In the genomic region with DNA sequence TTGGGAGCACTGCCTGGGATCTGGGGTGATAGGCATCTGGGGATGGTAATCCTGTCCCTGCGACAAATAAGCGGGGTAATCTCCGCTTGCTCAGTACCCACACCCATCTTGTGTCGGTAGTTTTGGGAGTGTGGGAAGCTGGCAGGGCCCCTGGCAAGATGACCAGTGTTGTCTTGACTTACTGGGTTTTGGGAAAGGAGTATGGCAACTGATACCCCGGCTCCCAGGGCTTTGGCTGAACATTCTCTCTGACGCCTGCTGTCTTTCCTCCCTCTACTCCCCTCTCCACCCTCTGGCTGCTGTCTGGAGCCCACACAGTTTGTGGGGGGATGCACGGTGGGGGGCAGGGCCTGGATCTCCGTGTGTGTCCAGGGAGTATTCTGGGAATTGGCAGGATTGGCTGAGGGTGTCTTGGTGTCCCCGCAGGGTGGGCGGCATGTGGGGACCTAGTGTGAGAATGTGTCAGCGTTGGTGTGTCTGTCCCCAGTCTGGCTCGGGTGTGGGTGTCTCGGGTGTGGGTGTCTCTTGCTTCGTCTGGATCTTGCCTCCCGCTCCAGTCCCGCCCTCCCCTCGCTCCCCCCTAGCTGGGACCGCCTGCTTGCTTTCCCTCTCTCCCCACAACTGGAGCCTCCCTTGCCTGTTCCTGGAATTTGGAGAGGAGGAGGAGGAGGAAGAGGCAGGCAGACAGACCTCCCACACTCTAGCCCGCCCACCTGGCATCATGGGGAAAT, we compare ENCODE assay signal across 8 cellular contexts. TPM values are rescaled to one million over a fixed set of nuclear protein-coding genes. Genes with fewer than 3 reads are reported as not detected.
DNase-seq lines count a peak whose midpoint lies in the region; ATAC-seq and TF ChIP-seq lines count a peak whose summit lies in the region.

No MANE protein-coding gene starts in this region.

- H2AFZ ChIP-seq in IMR-90 (replicated peaks; ENCODE audit: low read length, poor library complexity), result peak overlapping the region; percentile 10

- peak overlapping the region; percentile 10; the same call in 1 of the 2 replicates for H3K27ac ChIP-seq in IMR-90 (ENCODE audit: insufficient read depth, low read length)

- POLR2A ChIA-PET in IMR-90 (lab: Charles Lee; ENCODE audit: unreplicated experiment), result no interaction called here
- POLR2A ChIA-PET in activated CD8-positive, alpha-beta T cell treated with anti-CD3 and anti-CD28 coated beads for 36 hours (lab: Charles Lee), result interaction anchor here (1.1 to 11.5 kb wide), 3 partner anchors 15 to 30 kb away, joined by 3 to 101 read pairs (median 3); a partner anchor contains a TSS

- no peak overlapping the region for H3K4me3 ChIP-seq in IMR-90 (ENCODE audit: insufficient read depth, low read depth, low read length)

- peaks cover 60% of the 10 kb centered on the region for H3K4me1 ChIP-seq in IMR-90 (ENCODE audit: control insufficient read depth, insufficient read depth, low read length)

- peaks cover 8% of the 10 kb centered on the region for H3K36me3 Mint-ChIP-seq in activated CD8-positive, alpha-beta T cell treated with anti-CD3 and anti-CD28 coated beads for 36 hours (ENCODE audit: low read depth)

- H3K14ac ChIP-seq in IMR-90 (replicated peaks; ENCODE audit: low read depth, low read length), result peak overlapping the region; percentile 13

- peaks cover 41% of the 10 kb centered on the region for H3K9me1 ChIP-seq in IMR-90 (ENCODE audit: insufficient read depth, low read length)

- peak overlapping the region; percentile 21 for H2AK9ac ChIP-seq in IMR-90 (replicated peaks; ENCODE audit: low read depth, low read length, poor library complexity)

- dilution Hi-C loops in IMR-90 (cut with HindIII; ENCODE audit: low sequenced_read_pairs, unreplicated experiment), result no loop called here

- in situ Hi-C loops in IMR-90 (cut with MboI; ENCODE audit: low sequenced_read_pairs), result no loop called here

- peak overlapping the region; percentile 22; the same call in 1 of the 2 replicates for H2BK20ac ChIP-seq in IMR-90 (ENCODE audit: low read depth, low read length)

- no peaks in the 10 kb centered on the region for H3K27me3 Mint-ChIP-seq in activated CD8-positive, alpha-beta T cell treated with anti-CD3 and anti-CD28 coated beads for 36 hours

- H3K27me3 ChIP-seq in IMR-90 (ENCODE audit: control insufficient read depth, insufficient read depth, low read length), result no peaks in the 10 kb centered on the region

- no peak for TF ChIP-seq CTCF in IMR-90 (conservative IDR thresholded peaks at IDR 0.05; ENCODE audit: low read depth, low read length)
- no peak for TF ChIP-seq CTCF in activated CD8-positive, alpha-beta T cell treated with anti-CD3 and anti-CD28 coated beads for 36 hours (IDR thresholded peaks at IDR 0.05)
- TF ChIP-seq CTCF in GM20000 (IDR thresholded peaks at IDR 0.05; ENCODE audit: extremely low read depth, missing control alignments), result no peak

- H3K9ac ChIP-seq in IMR-90 (ENCODE audit: low read depth, low read length), result no peak overlapping the region

- no peaks in the 10 kb centered on the region for H3K36me3 ChIP-seq in IMR-90 (ENCODE audit: control insufficient read depth, insufficient read depth, low read length)

- no peaks in the 10 kb centered on the region for H3K9me3 ChIP-seq in IMR-90 (ENCODE audit: control insufficient read depth, insufficient read depth, low read length)

- peaks cover 17 to 89% of the 10 kb centered on the region in 2 experiments for H3K79me1 ChIP-seq in IMR-90 (ENCODE audit: low read depth in 1 of 2, low read length in 2 of 2)

- no peak overlapping the region for H2BK120ac ChIP-seq in IMR-90 (ENCODE audit: low read depth, low read length)

- H2BK5ac ChIP-seq in IMR-90 (ENCODE audit: low read depth, low read length, poor library complexity, severe bottlenecking), result peak overlapping the region; percentile 4

- peak overlapping the region in 1 of 2 experiments; percentile 53; a peak in 1 of 4 replicates for H4K8ac ChIP-seq in IMR-90 (ENCODE audit: low read depth in 2 of 2, low read length in 2 of 2)

- H3K4me1 Mint-ChIP-seq in activated CD8-positive, alpha-beta T cell treated with anti-CD3 and anti-CD28 coated beads for 36 hours (ENCODE audit: low read depth), result peaks cover 76% of the 10 kb centered on the region

- no peak for DNase-seq in IMR-90
- peak; percentile 53 for DNase-seq in activated CD8-positive, alpha-beta T cell treated with anti-CD3 and anti-CD28 coated beads for 36 hours
- DNase-seq in Right ventricle myocardium superior, result peak; percentile 85
- DNase-seq in stimulated activated CD8-positive, alpha-beta memory T cell treated with anti-CD3 and anti-CD28 coated beads, Interleukin-12 subunit alpha, Interleukin-12 subunit beta, amount 100 ng/mL, for 1 hour (ENCODE audit: low read depth), result peak; percentile 55
- DNase-seq in NCI-H1436 (lab: John Stamatoyannopoulos, UW), result no peak
- DNase-seq in islet precursor cell, result no peak
- DNase-seq in GM20000 (ENCODE audit: low spot score), result no peak

- intact Hi-C loops in IMR-90 (cut with micrococcal nuclease), result no loop called here
- intact Hi-C loops in activated CD8-positive, alpha-beta T cell treated with anti-CD3 and anti-CD28 coated beads for 36 hours (cut with micrococcal nuclease), result no loop called here
- intact Hi-C loops in Right ventricle myocardium superior (cut with DNase I), result no loop called here

- no peaks in the 10 kb centered on the region for H3K9me3 Mint-ChIP-seq in activated CD8-positive, alpha-beta T cell treated with anti-CD3 and anti-CD28 coated beads for 36 hours

- H3K56ac ChIP-seq in IMR-90 (ENCODE audit: extremely low read depth, insufficient read depth, low read length), result no peak overlapping the region

- H2AK5ac ChIP-seq in IMR-90 (ENCODE audit: low read depth, low read length), result peak overlapping the region; percentile 72

- peak overlapping the region; percentile 98 for H3K4me3 Mint-ChIP-seq in activated CD8-positive, alpha-beta T cell treated with anti-CD3 and anti-CD28 coated beads for 36 hours

- H3K18ac ChIP-seq in IMR-90 (ENCODE audit: low read depth, low read length), result no peak overlapping the region

- TF ChIP-seq POLR2A in IMR-90 (IDR thresholded peaks at IDR 0.05; ENCODE audit: low read depth, low read length), result no peak

- CTCF ChIA-PET in IMR-90 (lab: Yijun Ruan, JAX), result interaction anchor here (1.1 to 2.1 kb wide), 2 partner anchors 16 to 18 kb away, joined by 3 to 6 read pairs; no protein-coding TSS in a partner anchor
- CTCF ChIA-PET in activated CD8-positive, alpha-beta T cell treated with anti-CD3 and anti-CD28 coated beads for 36 hours (lab: Charles Lee), result interaction anchor here (1.0 to 42.0 kb wide), 3 partner anchors 17 to 30 kb away, joined by 3 to 780 read pairs (median 3); no protein-coding TSS in a partner anchor

- TF ChIP-seq RAD21 in IMR-90 (IDR thresholded peaks at IDR 0.05; ENCODE audit: low read length), result no peak

- peak overlapping the region; percentile 21; the same call in 1 of the 3 replicates for H2BK15ac ChIP-seq in IMR-90 (ENCODE audit: low read depth, low read length)

- WGBS in IMR-90 (ENCODE audit: extremely low coverage in 2 of 2, insufficient read length in 1 of 2), 2 experiments, result no CpG with 5 or more reads among the region's 19 CpGs

- H3K4me2 ChIP-seq in IMR-90 (ENCODE audit: low read depth, low read length), result peak overlapping the region; percentile 59; the same call in 1 of the 2 replicates

- H3K27ac Mint-ChIP-seq in activated CD8-positive, alpha-beta T cell treated with anti-CD3 and anti-CD28 coated beads for 36 hours, result peak overlapping the region; percentile 99

- no peak overlapping the region for H4K91ac ChIP-seq in IMR-90 (ENCODE audit: insufficient read depth, low read depth, low read length)

- peak overlapping the region; percentile 63 for H3K4ac ChIP-seq in IMR-90 (ENCODE audit: low read depth, low read length)

- ATAC-seq in IMR-90 (ENCODE audit: low read depth) (no peak), Right ventricle myocardium superior (ENCODE audit: poor library complexity) (peak; percentile 5), HG02938 (IDR thresholded peaks at IDR 0.05; ENCODE audit: unreplicated experiment) (no peak)
- no peak for ATAC-seq in activated CD8-positive, alpha-beta T cell treated with anti-CD3 and anti-CD28 coated beads for 36 hours

- BruUV-seq in IMR-90 (replicated peaks; lab: Mats Ljungman, UMichigan), result no TSS peak

- peak overlapping the region; percentile 5; the same call in 1 of the 2 replicates for H4K5ac ChIP-seq in IMR-90 (ENCODE audit: low read depth, low read length)

- peak overlapping the region; percentile 66; the same call in 1 of the 2 replicates for H3K23ac ChIP-seq in IMR-90 (ENCODE audit: low read depth, low read length)

- H4K20me1 ChIP-seq in IMR-90 (ENCODE audit: insufficient read depth, low read length), result peaks cover 57% of the 10 kb centered on the region

TF ChIP-seq in IMR-90, 13 proteins besides CTCF, POLR2A, EP300 and RAD21:
- TF ChIP-seq MAZ (IDR thresholded peaks at IDR 0.05; ENCODE audit: borderline replicate concordance, low read depth, low read length) (peak; percentile 8; the same call in 1 of the 2 replicates), NFE2L2 (IDR thresholded peaks at IDR 0.05; ENCODE audit: low read depth, low read length) (no peak)

RNA-seq across cellular contexts. Expression of a gene that starts 12.0 kb away (rescaled TPM):
- 7.2 and 9.0 TPM in 2 replicates for total RNA-seq in IMR-90 (2012; rRNA removed)
- 12.7 and 13.6 TPM in 2 replicates for polyA plus RNA-seq in IMR-90 (2012; rRNA removed)
- polyA plus RNA-seq in IMR-90 (2012; cell fraction: cytosol; rRNA removed), result 11.3 and 18.9 TPM in 2 replicates
- 11.5 and 14.7 TPM in 2 replicates for polyA plus RNA-seq in IMR-90 (2012; cell fraction: nucleus; rRNA removed; ENCODE audit: low replicate concordance)
- 10 to 100 TPM; 34.7 to 36.2 TPM for total RNA-seq in activated CD8-positive, alpha-beta T cell treated with anti-CD3 and anti-CD28 coated beads for 36 hours
- 15.8 TPM for total RNA-seq in Right ventricle myocardium superior

RNA-seq across cellular contexts. Expression of a gene that starts 33.3 kb away (rescaled TPM):
- total RNA-seq in IMR-90 (2012; rRNA removed) (25.6 and 27.8 TPM in 2 replicates), Right ventricle myocardium superior (1.1 TPM)
- polyA plus RNA-seq in IMR-90 (2012; rRNA removed), result 13.8 and 15.3 TPM in 2 replicates
- 4.2 and 16.4 TPM in 2 replicates for polyA plus RNA-seq in IMR-90 (2012; cell fraction: cytosol; rRNA removed)
- polyA plus RNA-seq in IMR-90 (2012; cell fraction: nucleus; rRNA removed; ENCODE audit: low replicate concordance), result 3.9 and 9.1 TPM in 2 replicates
- 100 to 1,000 TPM; 110 to 118 TPM for total RNA-seq in activated CD8-positive, alpha-beta T cell treated with anti-CD3 and anti-CD28 coated beads for 36 hours

RNA-seq across cellular contexts. Expression of a gene that starts 43.6 kb away (rescaled TPM):
- not detected in 2 replicates for total RNA-seq in IMR-90 (2012; rRNA removed)
- 0.10 and 0.39 TPM in 2 replicates for polyA plus RNA-seq in IMR-90 (2012; rRNA removed)
- 0.11 and 1.0 TPM in 2 replicates for polyA plus RNA-seq in IMR-90 (2012; cell fraction: cytosol; rRNA removed)
- 0.80 and 0.91 TPM in 2 replicates for polyA plus RNA-seq in IMR-90 (2012; cell fraction: nucleus; rRNA removed; ENCODE audit: low replicate concordance)
- not detected for total RNA-seq in activated CD8-positive, alpha-beta T cell treated with anti-CD3 and anti-CD28 coated beads for 36 hours
- total RNA-seq in Right ventricle myocardium superior, result 1.3 TPM

Comparison
In these comparisons a context has a peak if more than half of its experiments do, and no peak if none do; other contexts are left out.
1. DNase-seq: peak in activated CD8-positive, alpha-beta T cell treated with anti-CD3 and anti-CD28 coated beads for 36 hours (single experiment), Right ventricle myocardium superior (single experiment) and stimulated activated CD8-positive, alpha-beta memory T cell treated with anti-CD3 and anti-CD28 coated beads, Interleukin-12 subunit alpha, Interleukin-12 subunit beta, amount 100 ng/mL, for 1 hour (single experiment); none in IMR-90 (single experiment), NCI-H1436 (single experiment), islet precursor cell (single experiment) and GM20000 (single experiment).
2. RNA of a gene that starts 33.3 kb away (total RNA-seq): 110 to 118 TPM in activated CD8-positive, alpha-beta T cell treated with anti-CD3 and anti-CD28 coated beads for 36 hours and 25.6 to 27.8 TPM in IMR-90; 1.1 TPM in Right ventricle myocardium superior (single experiment); every median in the first group is over 10 times any median in the second.